1 cellular context compared by ENCODE assay signal in the genomic region with DNA sequence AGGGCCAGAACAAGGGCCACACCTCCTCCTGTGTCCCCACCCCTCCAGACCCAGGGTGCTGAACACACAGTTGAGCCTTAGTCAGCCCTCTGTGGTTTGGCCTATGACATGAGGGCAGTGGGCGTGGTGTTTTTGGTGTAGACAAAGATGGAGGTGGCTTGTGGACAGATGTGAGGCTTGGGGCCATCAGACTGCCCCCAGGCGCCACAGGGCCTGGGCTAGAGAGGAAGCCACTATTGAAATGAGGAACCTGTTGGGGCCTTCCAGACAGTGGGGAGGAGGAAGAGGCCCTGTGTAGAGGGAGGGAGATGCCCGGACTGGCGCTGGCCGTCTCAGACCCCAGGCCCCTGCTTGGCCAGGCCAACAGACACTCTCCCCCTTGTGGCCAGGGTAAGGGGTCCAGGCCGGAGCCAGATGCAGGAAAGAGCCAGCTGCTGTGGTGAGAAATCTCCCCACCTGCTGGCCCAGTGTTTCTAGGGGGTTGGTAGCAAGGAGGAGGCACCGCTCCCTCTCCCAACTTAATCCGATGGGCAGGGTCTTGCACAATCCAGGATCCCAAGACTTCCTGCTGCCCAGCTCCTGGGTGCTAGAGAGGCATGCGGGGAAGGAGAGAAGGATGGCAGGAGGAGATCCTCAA.
TF ChIP-seq lines count a peak whose summit lies in the region.

No MANE protein-coding gene starts in this region.

TF ChIP-seq in GM12878, 131 proteins besides CTCF, POLR2A, EP300 and RAD21 (continued from another document):
- TF ChIP-seq, protein P1, sequence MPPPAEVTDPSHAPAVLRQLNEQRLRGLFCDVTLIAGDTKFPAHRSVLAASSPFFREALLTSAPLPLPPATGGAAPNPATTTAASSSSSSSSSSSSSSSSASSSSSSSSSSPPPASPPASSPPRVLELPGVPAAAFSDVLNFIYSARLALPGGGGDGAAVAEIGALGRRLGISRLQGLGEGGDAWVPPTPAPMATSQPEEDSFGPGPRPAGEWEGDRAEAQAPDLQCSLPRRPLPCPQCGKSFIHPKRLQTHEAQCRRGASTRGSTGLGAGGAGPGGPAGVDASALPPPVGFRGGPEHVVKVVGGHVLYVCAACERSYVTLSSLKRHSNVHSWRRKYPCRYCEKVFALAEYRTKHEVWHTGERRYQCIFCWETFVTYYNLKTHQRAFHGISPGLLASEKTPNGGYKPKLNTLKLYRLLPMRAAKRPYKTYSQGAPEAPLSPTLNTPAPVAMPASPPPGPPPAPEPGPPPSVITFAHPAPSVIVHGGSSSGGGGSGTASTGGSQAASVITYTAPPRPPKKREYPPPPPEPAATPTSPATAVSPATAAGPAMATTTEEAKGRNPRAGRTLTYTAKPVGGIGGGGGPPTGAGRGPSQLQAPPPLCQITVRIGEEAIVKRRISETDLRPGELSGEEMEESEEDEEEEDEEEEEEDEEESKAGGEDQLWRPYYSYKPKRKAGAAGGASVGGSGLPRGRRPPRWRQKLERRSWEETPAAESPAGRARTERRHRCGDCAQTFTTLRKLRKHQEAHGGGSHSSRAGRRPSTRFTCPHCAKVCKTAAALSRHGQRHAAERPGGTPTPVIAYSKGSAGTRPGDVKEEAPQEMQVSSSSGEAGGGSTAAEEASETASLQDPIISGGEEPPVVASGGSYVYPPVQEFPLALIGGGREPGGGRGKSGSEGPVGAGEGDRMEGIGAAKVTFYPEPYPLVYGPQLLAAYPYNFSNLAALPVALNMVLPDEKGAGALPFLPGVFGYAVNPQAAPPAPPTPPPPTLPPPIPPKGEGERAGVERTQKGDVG (CRISPR knock-in tag; IDR thresholded peaks at IDR 0.05): no peak
